8 cellular contexts compared by ENCODE assay signal in the genomic region with DNA sequence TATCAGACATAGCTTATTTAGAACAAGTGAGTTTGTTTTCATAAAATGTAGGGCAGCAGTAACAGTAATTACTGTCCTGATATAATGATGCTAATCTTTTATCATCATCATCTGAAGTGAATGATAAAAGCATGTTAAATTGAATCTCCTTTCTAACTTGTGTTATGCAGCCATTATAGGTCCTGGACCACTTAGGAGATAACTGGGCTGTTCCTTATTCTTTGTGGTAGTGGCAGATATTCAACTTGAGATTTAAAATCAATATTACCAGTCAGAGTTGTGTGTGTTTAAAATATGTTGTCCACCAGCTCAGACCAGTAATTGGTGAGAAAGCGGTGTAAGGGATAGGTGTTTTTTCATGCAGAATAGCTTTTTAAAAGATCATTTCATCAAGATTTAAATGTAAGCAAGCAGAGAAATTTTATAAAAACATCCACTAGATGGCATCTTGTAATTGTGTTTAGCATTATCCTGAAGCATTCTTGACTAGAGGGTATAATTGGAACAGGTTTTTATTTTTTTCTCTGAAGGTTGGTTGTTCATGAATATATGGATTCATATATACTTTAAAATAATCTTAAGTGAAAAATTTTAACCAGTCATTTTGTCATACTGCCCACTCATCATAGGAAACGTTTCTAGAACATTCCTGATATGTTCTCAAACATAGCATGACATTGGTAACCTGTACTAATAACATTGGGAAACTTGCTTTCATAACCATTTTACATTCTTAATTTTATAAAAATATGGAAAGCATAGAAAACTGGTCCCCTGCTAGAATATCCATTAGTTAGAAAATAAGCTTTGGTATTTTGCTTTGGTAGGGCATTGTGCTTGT.
A peak's percentile ranks its signal among the peaks of the same experiment; 100 is the strongest.
DNase-seq lines count a peak whose midpoint lies in the region; ATAC-seq and TF ChIP-seq lines count a peak whose summit lies in the region.

No MANE protein-coding gene starts in this region.

- H3K36me3 ChIP-seq in CD4-positive, CD25-positive, alpha-beta regulatory T cell (ENCODE audit: control insufficient read depth, insufficient read depth, low read length), result no peaks in the 10 kb centered on the region
- H3K36me3 ChIP-seq in OCI-LY7 (ENCODE audit: insufficient read depth, low read length), result no peaks in the 10 kb centered on the region

- no peaks in the 10 kb centered on the region for H3K4me1 ChIP-seq in CD4-positive, CD25-positive, alpha-beta regulatory T cell (ENCODE audit: control insufficient read depth, insufficient read depth, low read length, poor library complexity, severe bottlenecking)
- peaks cover 26% of the 10 kb centered on the region for H3K4me1 ChIP-seq in OCI-LY7 (ENCODE audit: insufficient read depth, low read length, poor library complexity, severe bottlenecking)

- H4K20me1 ChIP-seq in OCI-LY7 (ENCODE audit: insufficient read depth, low read length), result no peaks in the 10 kb centered on the region

- POLR2A ChIA-PET in OCI-LY7 (lab: Charles Lee), result interaction anchor here (0.6 to 2.4 kb wide), 11 partner anchors 12 to 1287 kb away, joined by 3 to 8 read pairs (median 4); no protein-coding TSS in a partner anchor

- no peaks in the 10 kb centered on the region for H3K27me3 ChIP-seq in CD4-positive, CD25-positive, alpha-beta regulatory T cell (ENCODE audit: control insufficient read depth, insufficient read depth, low read length)

- H3K27ac Mint-ChIP-seq in CD4-positive, CD25-positive, alpha-beta regulatory T cell, result no peak overlapping the region
- no peak overlapping the region for H3K27ac Mint-ChIP-seq in endothelial cell (ENCODE audit: unreplicated experiment)
- H3K27ac Mint-ChIP-seq in progenitor cell of endocrine pancreas, result no peak overlapping the region

- H3K9me3 Mint-ChIP-seq in CD4-positive, CD25-positive, alpha-beta regulatory T cell, result no peaks in the 10 kb centered on the region
- no peaks in the 10 kb centered on the region for H3K9me3 Mint-ChIP-seq in endothelial cell (ENCODE audit: unreplicated experiment)
- no peaks in the 10 kb centered on the region for H3K9me3 Mint-ChIP-seq in progenitor cell of endocrine pancreas (ENCODE audit: low read depth)

- no peak overlapping the region for H3K4me3 ChIP-seq in CD4-positive, CD25-positive, alpha-beta regulatory T cell (ENCODE audit: low read depth, low read length)
- H3K4me3 ChIP-seq in OCI-LY7 (ENCODE audit: low read depth, low read length, poor library complexity, severe bottlenecking), result no peak overlapping the region

- peaks cover 10 to 32% (median 23%) of the 10 kb centered on the region in 4 donors for H3K4me1 Mint-ChIP-seq in CD4-positive, CD25-positive, alpha-beta regulatory T cell
- H3K4me1 Mint-ChIP-seq in endothelial cell (ENCODE audit: unreplicated experiment) (peaks cover 6% of the 10 kb centered on the region), progenitor cell of endocrine pancreas (ENCODE audit: low read depth) (no peaks in the 10 kb centered on the region)

- intact Hi-C loops in OCI-LY7 (cut with micrococcal nuclease; ENCODE audit: unreplicated experiment), result loop anchor here (5.0 kb wide), 3 partner anchors 66 to 801 kb away; no protein-coding TSS in a partner anchor

- no peak overlapping the region for H3K4me3 Mint-ChIP-seq in CD4-positive, CD25-positive, alpha-beta regulatory T cell
- H3K4me3 Mint-ChIP-seq in endothelial cell (ENCODE audit: unreplicated experiment) (no peak overlapping the region), progenitor cell of endocrine pancreas (ENCODE audit: low read depth) (no peak overlapping the region)

- no peaks in the 10 kb centered on the region for H3K9me2 ChIP-seq in OCI-LY7 (ENCODE audit: insufficient read depth, low read length)

- peak in 2 of 3 donors; percentile 30 to 44 for DNase-seq in CD4-positive, CD25-positive, alpha-beta regulatory T cell
- DNase-seq in OCI-LY7 (ENCODE audit: low spot score) (peak; percentile 63), endothelial cell (ENCODE audit: low spot score) (no peak), progenitor cell of endocrine pancreas (ENCODE audit: low spot score, unreplicated experiment) (no peak), NCI-H1048 (lab: John Stamatoyannopoulos, UW) (no peak), 8988T (no peak)

- no peaks in the 10 kb centered on the region for H3K79me2 ChIP-seq in OCI-LY7 (ENCODE audit: insufficient read depth, low read depth, low read length)

- H3K9me3 ChIP-seq in CD4-positive, CD25-positive, alpha-beta regulatory T cell (ENCODE audit: control insufficient read depth in 2 of 2, low read length in 2 of 2), result no peaks in the 10 kb centered on the region
- H3K9me3 ChIP-seq in OCI-LY7 (ENCODE audit: low read length), result no peaks in the 10 kb centered on the region

- H3K4me2 ChIP-seq in OCI-LY7 (ENCODE audit: low read length), result peak overlapping the region; percentile 80

- BruUV-seq in OCI-LY7 (replicated peaks; lab: Mats Ljungman, UMichigan), result no TSS peak

- TF ChIP-seq CTCF in OCI-LY7 (conservative IDR thresholded peaks at IDR 0.05; ENCODE audit: low read length), result peak; percentile 90
- peak; percentile 60 for TF ChIP-seq CTCF in endothelial cell (IDR thresholded peaks at IDR 0.05; ENCODE audit: unreplicated experiment)
- peak; percentile 66 for TF ChIP-seq CTCF in progenitor cell of endocrine pancreas (IDR thresholded peaks at IDR 0.05; ENCODE audit: unreplicated experiment)

- H3K36me3 Mint-ChIP-seq in CD4-positive, CD25-positive, alpha-beta regulatory T cell, result no peaks in the 10 kb centered on the region
- H3K36me3 Mint-ChIP-seq in endothelial cell (ENCODE audit: low read depth, unreplicated experiment), result no peaks in the 10 kb centered on the region
- H3K36me3 Mint-ChIP-seq in progenitor cell of endocrine pancreas (ENCODE audit: insufficient read depth), result peaks cover 2% of the 10 kb centered on the region

- H3K27ac ChIP-seq in CD4-positive, CD25-positive, alpha-beta regulatory T cell (ENCODE audit: insufficient read depth, low read length, poor library complexity, severe bottlenecking), result no peak overlapping the region
- H3K27ac ChIP-seq in OCI-LY7 (ENCODE audit: low read depth, low read length, poor library complexity, severe bottlenecking), result no peak overlapping the region

- no peak for ATAC-seq in CD4-positive, CD25-positive, alpha-beta regulatory T cell (ENCODE audit: low read depth in 2 of 2)
- ATAC-seq in HG03354 (IDR thresholded peaks at IDR 0.05; ENCODE audit: poor library complexity, severe bottlenecking, unreplicated experiment), result peak; percentile 37
- ATAC-seq in GM18502 (IDR thresholded peaks at IDR 0.05; ENCODE audit: poor library complexity, unreplicated experiment), result no peak

- CTCF ChIA-PET in OCI-LY7 (lab: Charles Lee; ENCODE audit: unreplicated experiment), result interaction anchor here (2.8 kb wide), 1 partner anchor 16 kb away, joined by 10 read pairs; no protein-coding TSS in a partner anchor

- H2AFZ ChIP-seq in OCI-LY7 (ENCODE audit: low read length), result no peak overlapping the region

- no peaks in the 10 kb centered on the region for H3K27me3 Mint-ChIP-seq in CD4-positive, CD25-positive, alpha-beta regulatory T cell
- H3K27me3 Mint-ChIP-seq in endothelial cell (ENCODE audit: unreplicated experiment), result peaks cover 1% of the 10 kb centered on the region
- no peaks in the 10 kb centered on the region for H3K27me3 Mint-ChIP-seq in progenitor cell of endocrine pancreas

Comparison
In these comparisons a context has a peak if more than half of its experiments do, and no peak if none do; other contexts are left out.
1. DNase-seq: peak in CD4-positive, CD25-positive, alpha-beta regulatory T cell (2 of 3) and OCI-LY7 (single experiment); none in endothelial cell (single experiment), progenitor cell of endocrine pancreas (single experiment), NCI-H1048 (single experiment) and 8988T (single experiment).
2. Peak in every context shown above with its lines, with median percentiles within 50 percentile points of each other: CTCF ChIP-seq.